ENCODE assay signal across 29 cellular contexts in genomic region chr10:74890460-74890859, GRCh38.
"Had no signal": no experiment of that assay in that cellular context is flagged by ENCODE, and none has a peak within 500 bp of the region (broad histone marks: within the 10 kb centered on the region; RNA-seq: fewer than 3 reads in every experiment).

No MANE protein-coding gene starts in this region.

- H3K9me3 Mint-ChIP-seq: activated naive CD4-positive, alpha-beta T cell treated with anti-CD3 and anti-CD28 coated beads, Interleukin-2, amount 10 ng/mL, durations not matched to agents 7 days and 5 days; activated T-cell treated with anti-CD3 and anti-CD28 coated beads, Interleukin-2, amount 50 U/mL, for 72 hours; dendritic cell treated with granulocyte-macrophage colony-stimulating factor and Interleukin-4, amounts not matched to agents 40 ng/mL and 50 ng/mL, for 4 days; nephron progenitor cell had no signal

- H3K27ac Mint-ChIP-seq: activated CD4-positive, alpha-beta T cell treated with anti-CD3 and anti-CD28 coated beads for 36 hours; activated naive CD4-positive, alpha-beta T cell treated with anti-CD3 and anti-CD28 coated beads, Interleukin-2, amount 10 ng/mL, durations not matched to agents 7 days and 5 days; activated T-cell treated with anti-CD3 and anti-CD28 coated beads, Interleukin-2, amount 50 U/mL, for 72 hours; nephron progenitor cell; progenitor cell of endocrine pancreas had no signal

- H3K9me3 ChIP-seq: breast epithelium, esophagus squamous epithelium, left lung, mucosa of descending colon, neutrophil, suprapubic skin, tibial nerve had no signal

- DNase-seq: activated CD4-positive, alpha-beta T cell treated with anti-CD3 and anti-CD28 coated beads for 36 hours; activated CD4-positive, CD25-positive, alpha-beta regulatory T cell; activated effector memory CD4-positive, alpha-beta T cell treated with Interleukin-2 at 50 U/mL for 16 hours; activated naive CD4-positive, alpha-beta T cell treated with anti-CD3 and anti-CD28 coated beads, Interleukin-2, amount 10 ng/mL, durations not matched to agents 7 days and 5 days; activated T-cell treated with anti-CD3 and anti-CD28 coated beads for 4 hours; activated T-cell treated with anti-CD3 and anti-CD28 coated beads, Interleukin-2, amount 50 U/mL, for 72 hours; amniotic stem cell; central memory CD4-positive, alpha-beta T cell; esophagus squamous epithelium; glutamatergic neuron; kidney glomerular epithelial cell; left lung; mesendoderm; mucosa of descending colon; nephron progenitor cell; retina; stimulated activated CD4-positive, alpha-beta T cell treated with anti-CD3 and anti-CD28 coated beads, Interleukin-15, amount 100 ng/mL, for 24 hours; stimulated activated CD4-positive, alpha-beta T cell treated with anti-CD3 and anti-CD28 coated beads, Interleukin-2, amount 100 ng/mL, for 24 hours; stimulated activated naive CD4-positive, alpha-beta T cell; T-helper 1 cell had no signal

- H3K4me3 ChIP-seq: breast epithelium, esophagus squamous epithelium, left lung, lung, mucosa of descending colon, smooth muscle cell, suprapubic skin, tibial nerve had no signal

- H3K27ac ChIP-seq: breast epithelium, epithelial cell of prostate, esophagus squamous epithelium, left lung, neutrophil, suprapubic skin, tibial nerve had no signal

- H3K36me3 Mint-ChIP-seq: activated naive CD4-positive, alpha-beta T cell treated with anti-CD3 and anti-CD28 coated beads, Interleukin-2, amount 10 ng/mL, durations not matched to agents 7 days and 5 days had no signal

- H3K36me3 ChIP-seq: breast epithelium, esophagus squamous epithelium, left lung, neutrophil, suprapubic skin, tibial nerve had no signal

- H3K27me3 ChIP-seq: breast epithelium, esophagus squamous epithelium, left lung, neutrophil, suprapubic skin, tibial nerve had no signal

- H3K27me3 Mint-ChIP-seq: activated CD4-positive, alpha-beta T cell treated with anti-CD3 and anti-CD28 coated beads for 36 hours; activated naive CD4-positive, alpha-beta T cell treated with anti-CD3 and anti-CD28 coated beads, Interleukin-2, amount 10 ng/mL, durations not matched to agents 7 days and 5 days; dendritic cell treated with granulocyte-macrophage colony-stimulating factor and Interleukin-4, amounts not matched to agents 40 ng/mL and 50 ng/mL, for 4 days; progenitor cell of endocrine pancreas had no signal

- H3K4me3 Mint-ChIP-seq: activated CD4-positive, alpha-beta T cell treated with anti-CD3 and anti-CD28 coated beads for 36 hours; activated naive CD4-positive, alpha-beta T cell treated with anti-CD3 and anti-CD28 coated beads, Interleukin-2, amount 10 ng/mL, durations not matched to agents 7 days and 5 days; activated T-cell treated with anti-CD3 and anti-CD28 coated beads, Interleukin-2, amount 50 U/mL, for 72 hours; dendritic cell treated with granulocyte-macrophage colony-stimulating factor and Interleukin-4, amounts not matched to agents 40 ng/mL and 50 ng/mL, for 4 days; nephron progenitor cell had no signal

- H3K4me1 Mint-ChIP-seq: activated naive CD4-positive, alpha-beta T cell treated with anti-CD3 and anti-CD28 coated beads, Interleukin-2, amount 10 ng/mL, durations not matched to agents 7 days and 5 days had no signal

- H3K4me2 ChIP-seq: smooth muscle cell had no signal

- ATAC-seq: activated CD4-positive, alpha-beta T cell treated with anti-CD3 and anti-CD28 coated beads for 36 hours; activated T-cell treated with anti-CD3 and anti-CD28 coated beads, Interleukin-2, amount 50 U/mL, for 72 hours; mucosa of descending colon had no signal
